Comparison of ENCODE assay signal across 8 cellular contexts in genomic region chr19:43596842-43597461, GRCh38. TPM values are rescaled to one million over a fixed set of nuclear protein-coding genes. Genes with fewer than 3 reads are reported as not detected.
DNase-seq lines count a peak whose midpoint lies in the region; ATAC-seq and TF ChIP-seq lines count a peak whose summit lies in the region.

No MANE protein-coding gene starts in this region.

- no peak for TF ChIP-seq EP300 in suprapubic skin (IDR thresholded peaks at IDR 0.05)

- no peak for TF ChIP-seq CTCF in suprapubic skin (IDR thresholded peaks at IDR 0.05)

- no peak for TF ChIP-seq POLR2A in suprapubic skin (IDR thresholded peaks at IDR 0.05)

- H3K36me3 Mint-ChIP-seq in T-helper 1 cell treated with Interleukin-12 subunit alpha and Interleukin-12 subunit beta and Interleukin-4 antibody, amounts not matched to agents 30 μg/mL and 1 μg/mL, for 36 hours (ENCODE audit: low read depth), result peaks cover 25% of the 10 kb centered on the region
- H3K36me3 Mint-ChIP-seq in activated T-helper 17 cell treated with anti-CD3 and anti-CD28 coated beads, Interleukin-2, amount 50 U/mL, for 72 hours (ENCODE audit: low read depth), result peaks cover 72% of the 10 kb centered on the region
- H3K36me3 Mint-ChIP-seq in immature natural killer cell, result peaks cover 0 to 13% (median 3%) of the 10 kb centered on the region in 3 donors

- peak overlapping the region; percentile 99 for H3K4me3 Mint-ChIP-seq in T-helper 1 cell treated with Interleukin-12 subunit alpha and Interleukin-12 subunit beta and Interleukin-4 antibody, amounts not matched to agents 30 μg/mL and 1 μg/mL, for 36 hours
- H3K4me3 Mint-ChIP-seq in activated T-helper 17 cell treated with anti-CD3 and anti-CD28 coated beads, Interleukin-2, amount 50 U/mL, for 72 hours, result peak overlapping the region; percentile 94
- H3K4me3 Mint-ChIP-seq in immature natural killer cell, result peak overlapping the region; percentile 91 to 98 (median 97)

- no peak for DNase-seq in T-helper 1 cell
- DNase-seq in immature natural killer cell, result no peak
- DNase-seq in suprapubic skin (ENCODE audit: low spot score in 2 of 2), result no peak
- no peak for DNase-seq in CD1c-positive myeloid dendritic cell (ENCODE audit: extremely low spot score)
- DNase-seq in NCI-H187 (lab: John Stamatoyannopoulos, UW), result no peak

- peak overlapping the region; percentile 96 for H3K27ac ChIP-seq in suprapubic skin

- H3K9me3 ChIP-seq in suprapubic skin, result no peaks in the 10 kb centered on the region

- peaks cover 29% of the 10 kb centered on the region for H3K36me3 ChIP-seq in suprapubic skin

- H3K9me3 Mint-ChIP-seq in T-helper 1 cell treated with Interleukin-12 subunit alpha and Interleukin-12 subunit beta and Interleukin-4 antibody, amounts not matched to agents 30 μg/mL and 1 μg/mL, for 36 hours, result no peaks in the 10 kb centered on the region
- no peaks in the 10 kb centered on the region for H3K9me3 Mint-ChIP-seq in activated T-helper 17 cell treated with anti-CD3 and anti-CD28 coated beads, Interleukin-2, amount 50 U/mL, for 72 hours
- H3K9me3 Mint-ChIP-seq in immature natural killer cell, result no peaks in the 10 kb centered on the region

- no peaks in the 10 kb centered on the region for H3K27me3 Mint-ChIP-seq in T-helper 1 cell treated with Interleukin-12 subunit alpha and Interleukin-12 subunit beta and Interleukin-4 antibody, amounts not matched to agents 30 μg/mL and 1 μg/mL, for 36 hours (ENCODE audit: low read depth)
- no peaks in the 10 kb centered on the region for H3K27me3 Mint-ChIP-seq in activated T-helper 17 cell treated with anti-CD3 and anti-CD28 coated beads, Interleukin-2, amount 50 U/mL, for 72 hours
- peaks cover 9 to 16% (median 13%) of the 10 kb centered on the region in 3 donors for H3K27me3 Mint-ChIP-seq in immature natural killer cell (ENCODE audit: low read depth in 3 of 3)

- WGBS in suprapubic skin, result 30% methylated on average over 7 of the region's 7 CpGs

- H3K27me3 ChIP-seq in suprapubic skin, result no peaks in the 10 kb centered on the region

- peaks cover 40% of the 10 kb centered on the region for H3K4me1 ChIP-seq in suprapubic skin

- ATAC-seq in activated T-helper 17 cell treated with anti-CD3 and anti-CD28 coated beads, Interleukin-2, amount 50 U/mL, for 72 hours (replicated peaks), result no peak
- ATAC-seq in GM18498 (IDR thresholded peaks at IDR 0.05; ENCODE audit: unreplicated experiment), result no peak

- peak overlapping the region; percentile 99 for H3K27ac Mint-ChIP-seq in T-helper 1 cell treated with Interleukin-12 subunit alpha and Interleukin-12 subunit beta and Interleukin-4 antibody, amounts not matched to agents 30 μg/mL and 1 μg/mL, for 36 hours
- peak overlapping the region; percentile 99 for H3K27ac Mint-ChIP-seq in activated T-helper 17 cell treated with anti-CD3 and anti-CD28 coated beads, Interleukin-2, amount 50 U/mL, for 72 hours
- peak overlapping the region; percentile 99 to 100 (median 100) for H3K27ac Mint-ChIP-seq in immature natural killer cell

- peak overlapping the region; percentile 60 for H3K4me3 ChIP-seq in suprapubic skin

- H3K4me1 Mint-ChIP-seq in T-helper 1 cell treated with Interleukin-12 subunit alpha and Interleukin-12 subunit beta and Interleukin-4 antibody, amounts not matched to agents 30 μg/mL and 1 μg/mL, for 36 hours (ENCODE audit: low read depth), result peaks cover 32% of the 10 kb centered on the region
- H3K4me1 Mint-ChIP-seq in activated T-helper 17 cell treated with anti-CD3 and anti-CD28 coated beads, Interleukin-2, amount 50 U/mL, for 72 hours, result peaks cover 24% of the 10 kb centered on the region
- peaks cover 41 to 44% of the 10 kb centered on the region in 2 donors for H3K4me1 Mint-ChIP-seq in immature natural killer cell

RNA-seq across cellular contexts. Expression of gene ZNF576, which starts 0.6 kb away (rescaled TPM):
- 10 to 100 TPM; 17.8 to 23.3 TPM for total RNA-seq in activated T-helper 17 cell treated with anti-CD3 and anti-CD28 coated beads, Interleukin-2, amount 50 U/mL, for 72 hours
- 10 to 100 TPM in 1 of 3 donors, 1 to 10 TPM in 2; 6.7 to 12.8 (median 7.1) TPM for polyA plus RNA-seq in immature natural killer cell
- 10 to 100 TPM in 3 of 4 donors, 1 to 10 TPM in 1; 9.2 to 20.8 (median 13.7) TPM for total RNA-seq in suprapubic skin

RNA-seq across cellular contexts. Expression of gene IRGQ, which starts 1.0 kb away (rescaled TPM):
- total RNA-seq in activated T-helper 17 cell treated with anti-CD3 and anti-CD28 coated beads, Interleukin-2, amount 50 U/mL, for 72 hours, result 10 to 100 TPM; 18.3 to 22.1 TPM
- 1 to 10 TPM in 1 of 3 donors, under 1 TPM in 1, not detected in 1; 0.38 to 2.6 TPM for polyA plus RNA-seq in immature natural killer cell
- 10 to 100 TPM; 17.2 to 24.7 (median 19.9) TPM for total RNA-seq in suprapubic skin

RNA-seq across cellular contexts. Expression of gene SRRM5, which starts 14.9 kb away (rescaled TPM):
- 1 to 10 TPM in 1 of 2 donors, under 1 TPM in 1; 0.74 to 1.4 TPM for total RNA-seq in activated T-helper 17 cell treated with anti-CD3 and anti-CD28 coated beads, Interleukin-2, amount 50 U/mL, for 72 hours
- polyA plus RNA-seq in immature natural killer cell, result under 1 TPM in 2 of 3 donors, not detected in 1; 0.43 to 0.86 TPM
- total RNA-seq in suprapubic skin, result 1 to 10 TPM in 1 of 4 donors, not detected in 3; 1.4 TPM

RNA-seq across cellular contexts. Expression of gene PINLYP, which starts 21.4 kb away (rescaled TPM):
- total RNA-seq in activated T-helper 17 cell treated with anti-CD3 and anti-CD28 coated beads, Interleukin-2, amount 50 U/mL, for 72 hours, result 1 to 10 TPM; 4.6 to 6.2 TPM
- 1 to 10 TPM in 1 of 3 donors, under 1 TPM in 1, not detected in 1; 0.61 to 3.9 TPM for polyA plus RNA-seq in immature natural killer cell
- total RNA-seq in suprapubic skin, result 10 to 100 TPM in 3 of 4 donors, 1 to 10 TPM in 1; 4.7 to 22.1 (median 10.9) TPM

RNA-seq across cellular contexts. Expression of gene XRCC1, which starts 21.6 kb away (rescaled TPM):
- 10 to 100 TPM; 33.8 to 34.9 TPM for total RNA-seq in activated T-helper 17 cell treated with anti-CD3 and anti-CD28 coated beads, Interleukin-2, amount 50 U/mL, for 72 hours
- polyA plus RNA-seq in immature natural killer cell, result 10 to 100 TPM; 13.3 to 34.3 (median 15.2) TPM
- 10 to 100 TPM; 18.3 to 35.4 (median 25.2) TPM for total RNA-seq in suprapubic skin
